8 cellular contexts compared by ENCODE assay signal in genomic region chr15:68559342-68560310, GRCh38. TPM values are rescaled to one million over a fixed set of nuclear protein-coding genes. Genes with fewer than 3 reads are reported as not detected.
A peak's percentile ranks its signal among the peaks of the same experiment; 100 is the strongest.
DNase-seq lines count a peak whose midpoint lies in the region.

No MANE protein-coding gene starts in this region.

- peak overlapping the region; percentile 4 for H3K4me3 ChIP-seq in SJSA1

- in situ Hi-C loops in KBM-7 (cut with MboI; ENCODE audit: low pct_unique_long_range_greater_than_20kb, low sequenced_read_pairs), result loop anchor here (25.0 kb wide), 1 partner anchor 328 kb away; no protein-coding TSS in a partner anchor

- peaks cover 3% of the 10 kb centered on the region; the same call in 1 of the 2 replicates for H3K27me3 ChIP-seq in SJSA1 (replicated peaks)

- H3K27ac ChIP-seq in SJSA1, result no peak overlapping the region

- H3K4me1 ChIP-seq in SJSA1 (replicated peaks), result peaks cover 7% of the 10 kb centered on the region

- H3K9me3 ChIP-seq in SJSA1 (replicated peaks), result peaks cover 2% of the 10 kb centered on the region; the same call in 1 of the 2 replicates

- no peaks in the 10 kb centered on the region for H3K36me3 ChIP-seq in SJSA1

- peak; percentile 12 for DNase-seq in NCI-H2107 treated with DMSO at 0.1 percent for 48 hours (lab: John Stamatoyannopoulos, UW; ENCODE audit: unreplicated experiment)
- DNase-seq in NCI-H2107 (lab: John Stamatoyannopoulos, UW), result no peak
- DNase-seq in KBM-7, result peak; percentile 90
- DNase-seq in SJSA1 (ENCODE audit: low read depth in 1 of 2, low spot score in 2 of 2), result peak; percentile 74 to 77
- peak; percentile 75 for DNase-seq in activated naive CD4-positive, alpha-beta T cell treated with Interleukin-2 at 50 U/mL for 16 hours
- DNase-seq in globus pallidus (ENCODE audit: low spot score), result peak; percentile 78
- peak in 50 of 56 donors; percentile 32 to 88 (median 72) for DNase-seq in nucleus accumbens (lab: John Stamatoyannopoulos, UW)
- peak; percentile 86 for DNase-seq in superior temporal gyrus (ENCODE audit: extremely low spot score)

RNA-seq across cellular contexts. Expression of gene CORO2B, which starts 19.2 kb away (rescaled TPM):
- not detected in 2 replicates for total RNA-seq in SJSA1 (2014; rRNA removed; shearing (Covaris generic))
